In genomic region chr19:28489126-28489660, GRCh38 we compare ENCODE assay signal across 1 cellular context.
TF ChIP-seq lines count a peak whose summit lies in the region.

No MANE protein-coding gene starts in this region.

TF ChIP-seq in K562, 482 proteins besides CTCF, POLR2A, EP300 and RAD21 (continued from another document):
- 0 out of 2 replicates have a peak, but pooled peaks have one; percentile 13 for TF ChIP-seq ZBTB33 (CRISPR knock-in tag; IDR thresholded peaks at IDR 0.05)
- TF ChIP-seq HMG20B (CRISPR knock-in tag; IDR thresholded peaks at IDR 0.05) = no peak
